In the genomic region with DNA sequence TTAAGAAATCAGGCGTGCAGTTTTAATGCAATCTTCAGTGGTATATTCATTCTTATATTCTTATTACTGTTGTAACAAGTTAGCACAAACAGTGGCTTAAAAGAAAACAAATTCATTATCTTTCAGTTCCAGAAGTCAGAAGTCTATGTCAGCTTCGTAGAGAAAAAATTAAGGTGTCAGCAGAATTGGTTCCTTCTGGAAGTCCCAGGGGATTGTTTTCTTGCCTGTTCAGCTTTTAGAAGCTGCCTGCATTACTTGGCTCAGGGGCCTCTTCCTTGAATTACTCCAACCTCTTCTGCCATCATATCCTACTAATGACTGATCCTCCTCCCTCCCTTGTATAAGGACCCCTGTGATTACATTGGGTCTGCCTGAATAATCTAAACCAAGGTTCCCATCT, we compare ENCODE assay signal across 19 cellular contexts.
DNase-seq lines count a peak whose midpoint lies in the region; ATAC-seq, FAIRE-seq and TF ChIP-seq lines count a peak whose summit lies in the region.
"Had no signal": no experiment of that assay in that cellular context is flagged by ENCODE, and none has a peak within 500 bp of the region (broad histone marks: within the 10 kb centered on the region; RNA-seq: fewer than 3 reads in every experiment).

No MANE protein-coding gene starts in this region.

- no peak overlapping the region for H2BK120ac ChIP-seq in IMR-90 (ENCODE audit: low read depth, low read length)

- no peak overlapping the region for H2AK9ac ChIP-seq in IMR-90 (replicated peaks; ENCODE audit: low read depth, low read length, poor library complexity)

- H3K4me2 ChIP-seq in IMR-90 (ENCODE audit: low read depth, low read length) (no peak overlapping the region), K562 (ENCODE audit: insufficient read depth, low read length) (no peak overlapping the region)

- in situ Hi-C loops in IMR-90 (cut with MboI; ENCODE audit: low sequenced_read_pairs): no loop called here
- in situ Hi-C loops in K562 (cut with MboI): no loop called here

- no peak for TF ChIP-seq EP300 in K562 (IDR thresholded peaks at IDR 0.05; ENCODE audit: low read length)

- H3K79me1 ChIP-seq in IMR-90 (ENCODE audit: low read depth in 1 of 2, low read length in 2 of 2): no peaks in the 10 kb centered on the region

- H3K4me3 ChIP-seq in IMR-90 (ENCODE audit: insufficient read depth, low read depth, low read length): no peak overlapping the region
- H3K4me3 ChIP-seq in K562: no peak overlapping the region
- H3K4me3 ChIP-seq: BLaER1 treated with 17β-estradiol and CSF1 and Interleukin-3, amounts not matched to agents 10 nM and 100 nM had no signal

- no peak overlapping the region for H3K56ac ChIP-seq in IMR-90 (ENCODE audit: extremely low read depth, insufficient read depth, low read length)

- dilution Hi-C loops in IMR-90 (cut with HindIII; ENCODE audit: low sequenced_read_pairs, unreplicated experiment): no loop called here

- H3K27ac ChIP-seq in IMR-90 (ENCODE audit: insufficient read depth, low read length) (no peak overlapping the region), K562 (ENCODE audit: extremely low read depth, low read depth, low read length) (no peak overlapping the region)
- H3K27ac ChIP-seq: C4-2B had no signal

- H4K8ac ChIP-seq in IMR-90 (ENCODE audit: low read depth in 2 of 2, low read length in 2 of 2): no peak overlapping the region

- H3K18ac ChIP-seq in IMR-90 (ENCODE audit: low read depth, low read length): no peak overlapping the region

- no peak overlapping the region for H3K23ac ChIP-seq in IMR-90 (ENCODE audit: low read depth, low read length)

- FAIRE-seq in K562 (lab: Jason Lieb, UNC): no peak
- FAIRE-seq: A204.1, D721Med, G401.6, GM12891 had no signal

- no peak overlapping the region for H4K91ac ChIP-seq in IMR-90 (ENCODE audit: insufficient read depth, low read depth, low read length)

- no peak overlapping the region for H3K14ac ChIP-seq in IMR-90 (replicated peaks; ENCODE audit: low read depth, low read length)

- no peak overlapping the region for H2AK5ac ChIP-seq in IMR-90 (ENCODE audit: low read depth, low read length)

- no peak overlapping the region for H4K5ac ChIP-seq in IMR-90 (ENCODE audit: low read depth, low read length)

- peaks cover 5% of the 10 kb centered on the region; the same call in 1 of the 2 replicates for H3K4me1 ChIP-seq in IMR-90 (ENCODE audit: control insufficient read depth, insufficient read depth, low read length)
- H3K4me1 ChIP-seq in K562 (replicated peaks in 1 of 2; ENCODE audit: control insufficient read depth in 2 of 2, insufficient read depth in 2 of 2, low read length in 2 of 2): peaks cover 0 to 5% of the 10 kb centered on the region in 2 experiments; a peak in 2 of 5 replicates

- no peak overlapping the region for H2BK15ac ChIP-seq in IMR-90 (ENCODE audit: low read depth, low read length)

- BruUV-seq in IMR-90 (replicated peaks; lab: Mats Ljungman, UMichigan) (no TSS peak), K562 (replicated peaks; lab: Mats Ljungman, UMichigan) (no TSS peak)

- H3K9me3 ChIP-seq in IMR-90 (ENCODE audit: control insufficient read depth, insufficient read depth, low read length) (no peaks in the 10 kb centered on the region), K562 (replicated peaks; ENCODE audit: control insufficient read depth, insufficient read depth, low read depth, low read length) (no peaks in the 10 kb centered on the region)

- no CpG with 5 or more reads among the region's 2 CpGs for WGBS in IMR-90 (ENCODE audit: extremely low coverage in 2 of 2, insufficient read length in 1 of 2), 2 experiments
- WGBS in K562 (ENCODE audit: insufficient coverage, low coverage, missing lambda C conversion rate): 25% methylated on average over 2 of the region's 2 CpGs

- CTCF ChIA-PET in IMR-90 (lab: Yijun Ruan, JAX) (no interaction called here), K562 (lab: Yijun Ruan, JAX; ENCODE audit: low intra/inter-chr PET ratio) (interaction anchor here (0.7 kb wide), 1 partner anchor 244 kb away, joined by 3 read pairs; no protein-coding TSS in a partner anchor)

- no peaks in the 10 kb centered on the region for H3K27me3 ChIP-seq in IMR-90 (ENCODE audit: control insufficient read depth, insufficient read depth, low read length)
- peaks cover 0 to 5% of the 10 kb centered on the region in 2 experiments; a peak in 2 of 5 replicates for H3K27me3 ChIP-seq in K562 (ENCODE audit: control insufficient read depth in 2 of 2, insufficient read depth in 2 of 2, low read length in 2 of 2)
- H3K27me3 ChIP-seq: BLaER1 treated with 17β-estradiol and CSF1 and Interleukin-3, amounts not matched to agents 10 nM and 100 nM had no signal

- POLR2A ChIA-PET in IMR-90 (lab: Charles Lee; ENCODE audit: unreplicated experiment): no interaction called here
- POLR2A ChIA-PET in K562 (lab: Yijun Ruan, JAX): interaction anchor here (1.2 kb wide), 1 partner anchor 11 kb away, joined by 3 read pairs; no protein-coding TSS in a partner anchor

- TF ChIP-seq CTCF in IMR-90 (conservative IDR thresholded peaks at IDR 0.05; ENCODE audit: low read depth, low read length): no peak
- TF ChIP-seq CTCF in K562 (IDR thresholded peaks at IDR 0.05 in 2 of 3, conservative IDR thresholded peaks at IDR 0.05 in 1 of 3; ENCODE audit: insufficient read depth in 2 of 3, low read depth in 1 of 3, low read length in 3 of 3): no peak

- H3K9me1 ChIP-seq in IMR-90 (ENCODE audit: insufficient read depth, low read length): no peaks in the 10 kb centered on the region
- H3K9me1 ChIP-seq in K562 (ENCODE audit: control insufficient read depth, insufficient read depth, low read length): no peaks in the 10 kb centered on the region

- no peak overlapping the region for H2BK20ac ChIP-seq in IMR-90 (ENCODE audit: low read depth, low read length)

- H3K79me2 ChIP-seq in K562 (ENCODE audit: control insufficient read depth, insufficient read depth, low read length): no peaks in the 10 kb centered on the region

- no peak overlapping the region for H2BK5ac ChIP-seq in IMR-90 (ENCODE audit: low read depth, low read length, poor library complexity, severe bottlenecking)

- TF ChIP-seq RAD21 in IMR-90 (IDR thresholded peaks at IDR 0.05; ENCODE audit: low read length): no peak
- TF ChIP-seq RAD21 in K562 (CRISPR knock-in tag; conservative IDR thresholded peaks at IDR 0.05 in 1 of 2, IDR thresholded peaks at IDR 0.05 in 1 of 2): no peak

- H3K9ac ChIP-seq in IMR-90 (ENCODE audit: low read depth, low read length): no peak overlapping the region
- H3K9ac ChIP-seq in K562 (ENCODE audit: insufficient read depth in 1 of 2, low read depth in 2 of 2, low read length in 2 of 2): no peak overlapping the region

- TF ChIP-seq POLR2A in IMR-90 (IDR thresholded peaks at IDR 0.05; ENCODE audit: low read depth, low read length) (no peak), K562 (conservative IDR thresholded peaks at IDR 0.05) (no peak)

- H2AFZ ChIP-seq in IMR-90 (replicated peaks; ENCODE audit: low read length, poor library complexity) (no peak overlapping the region), K562 (ENCODE audit: low read depth, low read length) (no peak overlapping the region)

- no peaks in the 10 kb centered on the region for H3K36me3 ChIP-seq in IMR-90 (ENCODE audit: control insufficient read depth, insufficient read depth, low read length)
- no peaks in the 10 kb centered on the region for H3K36me3 ChIP-seq in K562 (ENCODE audit: control insufficient read depth, insufficient read depth, low read length)
- H3K36me3 ChIP-seq: BLaER1 treated with 17β-estradiol and CSF1 and Interleukin-3, amounts not matched to agents 10 nM and 100 nM had no signal

- H3K4ac ChIP-seq in IMR-90 (ENCODE audit: low read depth, low read length): no peak overlapping the region

- ATAC-seq in IMR-90 (ENCODE audit: low read depth) (no peak), K562 (no peak), GM18868 (IDR thresholded peaks at IDR 0.05; ENCODE audit: unreplicated experiment) (no peak)
- ATAC-seq: CD8-positive, alpha-beta T cell had no signal

- DNase-seq in IMR-90: no peak
- no peak for DNase-seq in K562 (ENCODE audit: extremely low read depth in 1 of 4, low spot score in 3 of 4)
- no peak for DNase-seq in NCI-H748 (lab: John Stamatoyannopoulos, UW; ENCODE audit: unreplicated experiment)
- no peak for DNase-seq in OCI-M1 (lab: John Stamatoyannopoulos, UW)
- DNase-seq: 8988T; AML-193; Caco-2; Calu3; CD4-positive, alpha-beta T cell; CD8-positive, alpha-beta T cell; DMS79 treated with DMSO at 0.1 percent for 48 hours; GF-D8 had no signal

- intact Hi-C loops in IMR-90 (cut with micrococcal nuclease) (no loop called here), K562 (cut with micrococcal nuclease) (no loop called here)

- no peaks in the 10 kb centered on the region for H4K20me1 ChIP-seq in IMR-90 (ENCODE audit: insufficient read depth, low read length)
- H4K20me1 ChIP-seq in K562 (replicated peaks; ENCODE audit: control insufficient read depth, insufficient read depth, low read length): no peaks in the 10 kb centered on the region
- H4K20me1 ChIP-seq: BLaER1 treated with 17β-estradiol and CSF1 and Interleukin-3, amounts not matched to agents 10 nM and 100 nM had no signal

TF ChIP-seq in IMR-90, 13 proteins besides CTCF, POLR2A, EP300 and RAD21:
- TF ChIP-seq MAFK (IDR thresholded peaks at IDR 0.05; ENCODE audit: low read depth, low read length): peak; percentile 67
- TF ChIP-seq MAZ (IDR thresholded peaks at IDR 0.05; ENCODE audit: borderline replicate concordance, low read depth, low read length): no peak

TF ChIP-seq in K562, 482 proteins besides CTCF, POLR2A, EP300 and RAD21:
- TF ChIP-seq SREBF1 (IDR thresholded peaks at IDR 0.05; ENCODE audit: borderline replicate concordance, low read depth, low read length): no peak
- peak; percentile 68 for TF ChIP-seq MAFF (IDR thresholded peaks at IDR 0.05; ENCODE audit: low read length)
- no peak for TF ChIP-seq CBX3 (IDR thresholded peaks at IDR 0.05; ENCODE audit: borderline replicate concordance in 1 of 2, low read length in 2 of 2)
- peak; percentile 68 for TF ChIP-seq C11orf30 (IDR thresholded peaks at IDR 0.05; ENCODE audit: low read depth)
- peak; percentile 74 for TF ChIP-seq ZNF316 (IDR thresholded peaks at IDR 0.05)
- peak; percentile 65 for TF ChIP-seq MAFK (IDR thresholded peaks at IDR 0.05; ENCODE audit: low read length)
- peak; percentile 60; the same call in 1 of the 2 replicates for TF ChIP-seq MAFG (tag; conservative IDR thresholded peaks at IDR 0.05)
- TF ChIP-seq ZNF175 (CRISPR knock-in tag; IDR thresholded peaks at IDR 0.05; ENCODE audit: low read depth): no peak
